16 cellular contexts compared by ENCODE assay signal in the genomic region with DNA sequence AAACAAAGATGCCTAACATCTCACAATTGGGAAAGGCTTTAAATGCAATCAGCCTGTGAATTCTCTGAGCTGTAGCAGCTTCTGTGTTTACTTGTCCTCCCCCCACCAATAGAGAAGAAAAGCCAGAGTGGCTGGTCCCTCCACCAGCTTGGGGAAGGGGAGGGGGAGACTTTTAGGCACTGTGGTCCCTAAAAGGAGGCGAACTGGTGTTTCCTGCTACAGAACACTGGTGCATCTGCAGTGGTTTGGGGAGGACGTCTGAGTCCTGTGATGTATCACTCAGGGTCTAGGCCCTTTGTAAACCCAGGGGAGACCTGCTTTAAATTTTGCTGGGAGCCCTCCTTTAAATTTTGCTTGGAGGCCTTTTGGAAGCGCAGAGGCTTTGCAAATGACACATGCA. TPM values are rescaled to one million over a fixed set of nuclear protein-coding genes. Genes with fewer than 3 reads are reported as not detected.
DNase-seq lines count a peak whose midpoint lies in the region; TF ChIP-seq lines count a peak whose summit lies in the region.
"Had no signal": no experiment of that assay in that cellular context is flagged by ENCODE, and none has a peak within 500 bp of the region (broad histone marks: within the 10 kb centered on the region; RNA-seq: fewer than 3 reads in every experiment).

No MANE protein-coding gene starts in this region.

- TF ChIP-seq CTCF in sigmoid colon (IDR thresholded peaks at IDR 0.05) (no peak), esophagus squamous epithelium (IDR thresholded peaks at IDR 0.05) (no peak), Peyer's patch (IDR thresholded peaks at IDR 0.05) (no peak)

- H3K36me3 Mint-ChIP-seq in activated CD4-positive, alpha-beta T cell treated with anti-CD3 and anti-CD28 coated beads, Interleukin-2, amount 10 ng/mL, durations not matched to agents 7 days and 5 days (ENCODE audit: low read depth) = peaks cover 7% of the 10 kb centered on the region

- H3K9me3 ChIP-seq in SK-N-MC (ENCODE audit: low read depth, low read length) = no peaks in the 10 kb centered on the region
- H3K9me3 ChIP-seq in iPS-18a (ENCODE audit: control insufficient read depth, low read depth, low read length) = no peaks in the 10 kb centered on the region
- no peaks in the 10 kb centered on the region for H3K9me3 ChIP-seq in sigmoid colon
- no peaks in the 10 kb centered on the region for H3K9me3 ChIP-seq in esophagus squamous epithelium
- no peaks in the 10 kb centered on the region for H3K9me3 ChIP-seq in Peyer's patch
- H3K9me3 ChIP-seq: right lobe of liver had no signal

- no peaks in the 10 kb centered on the region for H3K27me3 Mint-ChIP-seq in activated CD4-positive, alpha-beta T cell treated with anti-CD3 and anti-CD28 coated beads, Interleukin-2, amount 10 ng/mL, durations not matched to agents 7 days and 5 days
- H3K27me3 Mint-ChIP-seq: activated naive CD8-positive, alpha-beta T cell treated with anti-CD3 and anti-CD28 coated beads, Interleukin-2, amount 10 ng/mL, durations not matched to agents 7 days and 5 days had no signal

- CTCF ChIA-PET in activated CD4-positive, alpha-beta T cell treated with anti-CD3 and anti-CD28 coated beads, Interleukin-2, amount 10 ng/mL, durations not matched to agents 7 days and 5 days (lab: Charles Lee) = interaction anchor here (0.7 to 1.0 kb wide), 2 partner anchors 33 to 255 kb away, joined by 3 read pairs; no protein-coding TSS in a partner anchor

- no peak for DNase-seq in activated CD4-positive, alpha-beta T cell treated with anti-CD3 and anti-CD28 coated beads, Interleukin-2, amount 10 ng/mL, durations not matched to agents 7 days and 5 days
- no peak for DNase-seq in activated CD4-positive, alpha-beta T cell treated with anti-CD3 and anti-CD28 coated beads for 1 hour
- no peak for DNase-seq in SK-N-MC (ENCODE audit: low read depth, low spot score)
- no peak for DNase-seq in sigmoid colon
- DNase-seq in esophagus squamous epithelium (lab: John Stamatoyannopoulos, UW) = no peak
- no peak for DNase-seq in activated naive CD4-positive, alpha-beta T cell (lab: John Stamatoyannopoulos, UW)
- DNase-seq in Peyer's patch = no peak
- DNase-seq: activated naive CD8-positive, alpha-beta T cell treated with anti-CD3 and anti-CD28 coated beads, Interleukin-2, amount 10 ng/mL, durations not matched to agents 7 days and 5 days; central memory CD4-positive, alpha-beta T cell; foreskin keratinocyte; NCI-H1694; NCI-H524; PC-3; right lobe of liver; stimulated activated CD4-positive, alpha-beta T cell treated with anti-CD3 and anti-CD28 coated beads, Interleukin-2, amount 100 ng/mL, for 24 hours had no signal

- TF ChIP-seq EP300 in sigmoid colon (IDR thresholded peaks at IDR 0.05) = no peak

- TF ChIP-seq POLR2A in sigmoid colon (IDR thresholded peaks at IDR 0.05) = no peak
- no peak for TF ChIP-seq POLR2A in esophagus squamous epithelium (IDR thresholded peaks at IDR 0.05)
- TF ChIP-seq POLR2A in Peyer's patch (IDR thresholded peaks at IDR 0.05) = no peak

- POLR2A ChIA-PET in activated CD4-positive, alpha-beta T cell treated with anti-CD3 and anti-CD28 coated beads, Interleukin-2, amount 10 ng/mL, durations not matched to agents 7 days and 5 days (lab: Charles Lee) = interaction anchor here (0.5 kb wide), 1 partner anchor 15 kb away, joined by 3 read pairs; no protein-coding TSS in a partner anchor

- no peak overlapping the region for H3K4me3 Mint-ChIP-seq in activated CD4-positive, alpha-beta T cell treated with anti-CD3 and anti-CD28 coated beads, Interleukin-2, amount 10 ng/mL, durations not matched to agents 7 days and 5 days
- H3K4me3 Mint-ChIP-seq: activated naive CD8-positive, alpha-beta T cell treated with anti-CD3 and anti-CD28 coated beads, Interleukin-2, amount 10 ng/mL, durations not matched to agents 7 days and 5 days had no signal

- no peaks in the 10 kb centered on the region for H3K9me3 Mint-ChIP-seq in activated CD4-positive, alpha-beta T cell treated with anti-CD3 and anti-CD28 coated beads, Interleukin-2, amount 10 ng/mL, durations not matched to agents 7 days and 5 days
- H3K9me3 Mint-ChIP-seq: activated naive CD8-positive, alpha-beta T cell treated with anti-CD3 and anti-CD28 coated beads, Interleukin-2, amount 10 ng/mL, durations not matched to agents 7 days and 5 days had no signal

- peaks cover 71% of the 10 kb centered on the region for H3K4me1 Mint-ChIP-seq in activated CD4-positive, alpha-beta T cell treated with anti-CD3 and anti-CD28 coated beads, Interleukin-2, amount 10 ng/mL, durations not matched to agents 7 days and 5 days

- no peak overlapping the region for H3K9ac ChIP-seq in SK-N-MC (ENCODE audit: insufficient read length)
- peak overlapping the region; percentile 59 for H3K9ac ChIP-seq in iPS-18a (ENCODE audit: low read length)

- peak overlapping the region; percentile 67 for H3K27ac Mint-ChIP-seq in activated CD4-positive, alpha-beta T cell treated with anti-CD3 and anti-CD28 coated beads, Interleukin-2, amount 10 ng/mL, durations not matched to agents 7 days and 5 days

- H3K4me3 ChIP-seq in SK-N-MC (no peak overlapping the region), iPS-18a (ENCODE audit: low read length) (peak overlapping the region; percentile 53), sigmoid colon (no peak overlapping the region), esophagus squamous epithelium (no peak overlapping the region), Peyer's patch (no peak overlapping the region)
- H3K4me3 ChIP-seq: right lobe of liver had no signal

- H3K27ac ChIP-seq in SK-N-MC = peak overlapping the region; percentile 44; the same call in 1 of the 2 replicates
- peak overlapping the region; percentile 88 for H3K27ac ChIP-seq in iPS-18a (ENCODE audit: low read length)
- H3K27ac ChIP-seq in sigmoid colon = peak overlapping the region in 3 of 4 donors; percentile 32 to 89 (median 74)
- no peak overlapping the region for H3K27ac ChIP-seq in esophagus squamous epithelium
- no peak overlapping the region for H3K27ac ChIP-seq in Peyer's patch
- H3K27ac ChIP-seq: foreskin keratinocyte, right lobe of liver had no signal

- intact Hi-C loops in sigmoid colon (cut with DNase I) (loop anchor here (5.0 kb wide), 2 partner anchors 152 to 662 kb away; a partner anchor contains a TSS), esophagus squamous epithelium (cut with DNase I) (no loop called here)

- H3K27me3 ChIP-seq in iPS-18a (ENCODE audit: control insufficient read depth, insufficient read depth, low read length) (no peaks in the 10 kb centered on the region), sigmoid colon (no peaks in the 10 kb centered on the region), esophagus squamous epithelium (no peaks in the 10 kb centered on the region), Peyer's patch (no peaks in the 10 kb centered on the region)
- H3K27me3 ChIP-seq: foreskin keratinocyte, right lobe of liver had no signal

- H3K36me3 ChIP-seq in SK-N-MC (ENCODE audit: insufficient read depth, low read length) (peaks cover 2% of the 10 kb centered on the region; the same call in 1 of the 2 replicates), iPS-18a (ENCODE audit: control insufficient read depth, low read depth, low read length) (no peaks in the 10 kb centered on the region), sigmoid colon (no peaks in the 10 kb centered on the region), esophagus squamous epithelium (no peaks in the 10 kb centered on the region), Peyer's patch (no peaks in the 10 kb centered on the region)
- H3K36me3 ChIP-seq: right lobe of liver had no signal

- 61 to 86% methylated on average over 3 of the region's 3 CpGs for WGBS in sigmoid colon, 2 donors
- WGBS in esophagus squamous epithelium, 2 donors = 69 to 75% methylated on average over 1 to 3 of the region's 3 CpGs

- H3K4me1 ChIP-seq in iPS-18a (ENCODE audit: control insufficient read depth, low read depth, low read length) (peaks cover 79% of the 10 kb centered on the region), sigmoid colon (peaks cover 0 to 97% (median 77%) of the 10 kb centered on the region in 4 donors), esophagus squamous epithelium (peaks cover 22 to 69% (median 39%) of the 10 kb centered on the region in 3 donors), Peyer's patch (peaks cover 0 to 42% (median 2%) of the 10 kb centered on the region in 4 donors)

RNA-seq across cellular contexts. Expression of a gene that starts 16.9 kb away (rescaled TPM):
- total RNA-seq in activated CD4-positive, alpha-beta T cell treated with anti-CD3 and anti-CD28 coated beads, Interleukin-2, amount 10 ng/mL, durations not matched to agents 7 days and 5 days = 10 to 100 TPM; 65.1 to 65.2 TPM
- total RNA-seq in sigmoid colon (10 to 100 TPM; 26.5 to 51.8 (median 28.1) TPM), esophagus squamous epithelium (10 to 100 TPM; 20.7 to 36.5 (median 26.9) TPM), Peyer's patch (100 to 1,000 TPM in 1 of 4 donors, 10 to 100 TPM in 3; 43.6 to 169 (median 54.0) TPM)
- 10 to 100 TPM in 1 of 3 donors, 1 to 10 TPM in 1, under 1 TPM in 1; 0.60 to 23.0 (median 9.2) TPM for polyA plus RNA-seq in sigmoid colon

Comparison
In these comparisons a context has a peak if more than half of its experiments do, and no peak if none do; other contexts are left out.
1. H3K27ac ChIP-seq: peak in SK-N-MC (single experiment), iPS-18a (single experiment) and sigmoid colon (3 of 4); none in esophagus squamous epithelium (0 of 4) and Peyer's patch (0 of 4).